ENCODE assay signal across 26 cellular contexts in the genomic region with DNA sequence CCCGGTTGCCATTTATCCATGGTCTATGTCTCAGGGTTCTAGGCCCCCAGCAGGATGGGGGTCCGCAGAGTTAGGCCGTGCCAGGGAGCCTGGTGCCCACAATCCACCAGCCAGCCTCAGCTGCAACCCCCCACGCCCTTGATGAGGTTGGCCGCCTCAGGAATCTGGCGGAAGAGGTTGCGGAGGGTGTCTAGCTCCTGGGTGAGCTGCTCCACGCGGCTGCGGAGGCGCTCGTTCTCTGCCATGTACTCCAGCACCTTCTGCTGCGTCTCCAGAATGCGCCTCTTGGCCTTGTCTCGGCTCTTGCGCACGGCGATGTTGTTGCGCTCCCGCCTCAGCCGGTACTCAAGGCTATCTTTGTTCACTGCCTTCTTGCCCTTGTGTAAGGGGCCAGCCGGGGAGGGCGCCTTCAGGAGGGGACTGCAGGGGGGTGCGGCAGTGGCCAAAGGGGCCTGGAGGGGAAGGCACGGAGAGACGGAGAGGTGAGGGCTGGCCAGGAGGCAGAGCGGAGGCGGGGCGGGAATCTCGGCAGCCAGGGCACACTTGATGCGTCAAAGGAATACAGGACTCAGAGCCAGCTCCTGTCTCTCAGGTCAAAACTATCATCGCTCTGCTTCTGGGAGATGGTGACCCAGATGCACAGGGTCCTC. TPM values are rescaled to one million over a fixed set of nuclear protein-coding genes. Genes with fewer than 3 reads are reported as not detected.
DNase-seq lines count a peak whose midpoint lies in the region; ATAC-seq and TF ChIP-seq lines count a peak whose summit lies in the region.
"Had no signal": no experiment of that assay in that cellular context is flagged by ENCODE, and none has a peak within 500 bp of the region (broad histone marks: within the 10 kb centered on the region; RNA-seq: fewer than 3 reads in every experiment).

No MANE protein-coding gene starts in this region.

- H3K4me1 Mint-ChIP-seq in natural killer cell treated with Interleukin-12 subunit alpha and Interleukin-12 subunit beta and Interleukin-15 and Interleukin-18, amount 100 ng/mL, for 72 hours (ENCODE audit: low read depth in 2 of 2) = peaks cover 12 to 15% of the 10 kb centered on the region in 2 donors
- H3K4me1 Mint-ChIP-seq in natural killer cell = peaks cover 10 to 11% of the 10 kb centered on the region in 2 donors
- peaks cover 15% of the 10 kb centered on the region for H3K4me1 Mint-ChIP-seq in activated T-helper 17 cell treated with anti-CD3 and anti-CD28 coated beads, Interleukin-2, amount 50 U/mL, for 72 hours
- peaks cover 29 to 76% (median 60%) of the 10 kb centered on the region in 4 donors for H3K4me1 Mint-ChIP-seq in naive thymus-derived CD8-positive, alpha-beta T cell

- POLR2A ChIA-PET in naive thymus-derived CD8-positive, alpha-beta T cell (lab: Charles Lee) = interaction anchor here (0.6 to 8.7 kb wide), 3 partner anchors 22 to 59 kb away, joined by 3 to 123 read pairs (median 4); a partner anchor contains a TSS

- peak; percentile 56 for DNase-seq in natural killer cell treated with Interleukin-12 subunit alpha and Interleukin-12 subunit beta and Interleukin-15 and Interleukin-18, amount 100 ng/mL, for 72 hours (ENCODE audit: low spot score)
- DNase-seq in natural killer cell = no peak
- DNase-seq in naive thymus-derived CD8-positive, alpha-beta T cell = no peak
- DNase-seq in AG08395 (ENCODE audit: low spot score) = no peak
- no peak for DNase-seq in GM13976 (ENCODE audit: low spot score)
- DNase-seq: activated CD4-positive, alpha-beta T cell treated with anti-CD3 and anti-CD28 coated beads for 36 hours; activated gamma-delta T cell; activated T-cell treated with anti-CD3 and anti-CD28 coated beads, Interleukin-2, amount 50 U/mL, for 1 hour; DMS153; effector memory CD4-positive, alpha-beta T cell; NCI-H1048; NCI-H1694; NCI-H748 treated with DMSO at 0.1 percent for 48 hours; T-helper 9 cell; testis had no signal

- ATAC-seq in natural killer cell treated with Interleukin-12 subunit alpha and Interleukin-12 subunit beta and Interleukin-15 and Interleukin-18, amount 100 ng/mL, for 72 hours = no peak
- ATAC-seq in natural killer cell (no peak), HG02571 (IDR thresholded peaks at IDR 0.05; ENCODE audit: unreplicated experiment) (no peak)
- ATAC-seq in activated T-helper 17 cell treated with anti-CD3 and anti-CD28 coated beads, Interleukin-2, amount 50 U/mL, for 72 hours (replicated peaks) = no peak
- no peak for ATAC-seq in naive thymus-derived CD8-positive, alpha-beta T cell
- ATAC-seq: activated CD4-positive, alpha-beta T cell treated with anti-CD3 and anti-CD28 coated beads for 36 hours; left lung had no signal

- no peaks in the 10 kb centered on the region for H3K36me3 Mint-ChIP-seq in natural killer cell treated with Interleukin-12 subunit alpha and Interleukin-12 subunit beta and Interleukin-15 and Interleukin-18, amount 100 ng/mL, for 72 hours
- H3K36me3 Mint-ChIP-seq in natural killer cell = no peaks in the 10 kb centered on the region
- no peaks in the 10 kb centered on the region for H3K36me3 Mint-ChIP-seq in activated T-helper 17 cell treated with anti-CD3 and anti-CD28 coated beads, Interleukin-2, amount 50 U/mL, for 72 hours (ENCODE audit: low read depth)
- H3K36me3 Mint-ChIP-seq in naive thymus-derived CD8-positive, alpha-beta T cell = no peaks in the 10 kb centered on the region

- intact Hi-C loops in natural killer cell (cut with micrococcal nuclease) = no loop called here

- no peak overlapping the region for H3K27ac Mint-ChIP-seq in natural killer cell treated with Interleukin-12 subunit alpha and Interleukin-12 subunit beta and Interleukin-15 and Interleukin-18, amount 100 ng/mL, for 72 hours
- no peak overlapping the region for H3K27ac Mint-ChIP-seq in natural killer cell
- H3K27ac Mint-ChIP-seq in activated T-helper 17 cell treated with anti-CD3 and anti-CD28 coated beads, Interleukin-2, amount 50 U/mL, for 72 hours = peak overlapping the region; percentile 58
- peak overlapping the region; percentile 94 to 99 (median 98) for H3K27ac Mint-ChIP-seq in naive thymus-derived CD8-positive, alpha-beta T cell
- H3K27ac Mint-ChIP-seq: activated CD4-positive, alpha-beta T cell treated with anti-CD3 and anti-CD28 coated beads for 36 hours; stimulated activated naive CD8-positive, alpha-beta T cell treated with anti-CD3 and anti-CD28 coated beads, Interleukin-15, Interleukin-2, amounts not matched to agents 100 ng/mL and 50 ng/mL, for 24 hours had no signal

- in situ Hi-C loops in GM13976 (cut with MboI; ENCODE audit: low sequenced_read_pairs, unreplicated experiment) = no loop called here

- H3K4me3 Mint-ChIP-seq in natural killer cell treated with Interleukin-12 subunit alpha and Interleukin-12 subunit beta and Interleukin-15 and Interleukin-18, amount 100 ng/mL, for 72 hours = no peak overlapping the region
- H3K4me3 Mint-ChIP-seq in natural killer cell = no peak overlapping the region
- H3K4me3 Mint-ChIP-seq in activated T-helper 17 cell treated with anti-CD3 and anti-CD28 coated beads, Interleukin-2, amount 50 U/mL, for 72 hours = no peak overlapping the region
- H3K4me3 Mint-ChIP-seq in naive thymus-derived CD8-positive, alpha-beta T cell = peak overlapping the region in 6 of 10 donors; percentile 6 to 78 (median 68)
- H3K4me3 Mint-ChIP-seq: activated CD4-positive, alpha-beta T cell treated with anti-CD3 and anti-CD28 coated beads for 36 hours; stimulated activated naive CD8-positive, alpha-beta T cell treated with anti-CD3 and anti-CD28 coated beads, Interleukin-15, Interleukin-2, amounts not matched to agents 100 ng/mL and 50 ng/mL, for 24 hours had no signal

- H3K27me3 Mint-ChIP-seq in natural killer cell treated with Interleukin-12 subunit alpha and Interleukin-12 subunit beta and Interleukin-15 and Interleukin-18, amount 100 ng/mL, for 72 hours = peaks cover 7 to 8% of the 10 kb centered on the region in 2 donors
- H3K27me3 Mint-ChIP-seq in natural killer cell (ENCODE audit: low read depth in 2 of 2) = peaks cover under 1 to 10% of the 10 kb centered on the region in 2 donors
- H3K27me3 Mint-ChIP-seq in activated T-helper 17 cell treated with anti-CD3 and anti-CD28 coated beads, Interleukin-2, amount 50 U/mL, for 72 hours = peaks cover 6% of the 10 kb centered on the region
- peaks cover 0 to 3% (median 0%) of the 10 kb centered on the region in 5 donors for H3K27me3 Mint-ChIP-seq in naive thymus-derived CD8-positive, alpha-beta T cell
- H3K27me3 Mint-ChIP-seq: activated CD4-positive, alpha-beta T cell treated with anti-CD3 and anti-CD28 coated beads for 36 hours; stimulated activated naive CD8-positive, alpha-beta T cell treated with anti-CD3 and anti-CD28 coated beads, Interleukin-15, Interleukin-2, amounts not matched to agents 100 ng/mL and 50 ng/mL, for 24 hours had no signal

- TF ChIP-seq CTCF in natural killer cell (IDR thresholded peaks at IDR 0.05) (no peak), GM13976 (IDR thresholded peaks at IDR 0.05; ENCODE audit: borderline replicate concordance, control extremely low read depth, extremely low read depth, insufficient read depth, missing control alignments) (no peak)

- H3K9me3 Mint-ChIP-seq in natural killer cell treated with Interleukin-12 subunit alpha and Interleukin-12 subunit beta and Interleukin-15 and Interleukin-18, amount 100 ng/mL, for 72 hours = no peaks in the 10 kb centered on the region
- H3K9me3 Mint-ChIP-seq in natural killer cell = no peaks in the 10 kb centered on the region
- no peaks in the 10 kb centered on the region for H3K9me3 Mint-ChIP-seq in activated T-helper 17 cell treated with anti-CD3 and anti-CD28 coated beads, Interleukin-2, amount 50 U/mL, for 72 hours
- H3K9me3 Mint-ChIP-seq in naive thymus-derived CD8-positive, alpha-beta T cell = no peaks in the 10 kb centered on the region
- H3K9me3 Mint-ChIP-seq: stimulated activated naive CD8-positive, alpha-beta T cell treated with anti-CD3 and anti-CD28 coated beads, Interleukin-15, Interleukin-2, amounts not matched to agents 100 ng/mL and 50 ng/mL, for 24 hours had no signal

RNA-seq across cellular contexts. Expression of a gene that starts 1.6 kb away (rescaled TPM):
- not detected for total RNA-seq in natural killer cell treated with Interleukin-12 subunit alpha and Interleukin-12 subunit beta and Interleukin-15 and Interleukin-18, amount 100 ng/mL, for 72 hours
- total RNA-seq in natural killer cell = not detected
- not detected for total RNA-seq in activated T-helper 17 cell treated with anti-CD3 and anti-CD28 coated beads, Interleukin-2, amount 50 U/mL, for 72 hours
- total RNA-seq in naive thymus-derived CD8-positive, alpha-beta T cell = 1 to 10 TPM; 1.5 to 1.8 TPM
- 1 to 10 TPM in 2 of 3 donors, under 1 TPM in 1; 0.66 to 2.4 (median 1.6) TPM for polyA plus RNA-seq in naive thymus-derived CD8-positive, alpha-beta T cell
- total RNA-seq: A673, astrocyte, cardiac muscle cell, epithelial cell of proximal tubule, osteoblast, urinary bladder had no signal
- polyA plus RNA-seq: cardiac muscle cell had no signal

RNA-seq across cellular contexts. Expression of a gene that starts 12.7 kb away (rescaled TPM):
- total RNA-seq in natural killer cell treated with Interleukin-12 subunit alpha and Interleukin-12 subunit beta and Interleukin-15 and Interleukin-18, amount 100 ng/mL, for 72 hours = not detected
- total RNA-seq in natural killer cell = not detected
- not detected for total RNA-seq in activated T-helper 17 cell treated with anti-CD3 and anti-CD28 coated beads, Interleukin-2, amount 50 U/mL, for 72 hours
- total RNA-seq in naive thymus-derived CD8-positive, alpha-beta T cell = not detected
- polyA plus RNA-seq in naive thymus-derived CD8-positive, alpha-beta T cell = not detected
- total RNA-seq: A673; activated CD4-positive, alpha-beta T cell treated with anti-CD3 and anti-CD28 coated beads for 36 hours; activated CD8-positive, alpha-beta memory T cell treated with anti-CD3 and anti-CD28 coated beads for 36 hours; astrocyte; epithelial cell of proximal tubule; left lung; osteoblast; testis; urinary bladder had no signal
- polyA plus RNA-seq: cardiac muscle cell, urinary bladder had no signal

RNA-seq across cellular contexts. Expression of a gene that starts 22.2 kb away (rescaled TPM):
- total RNA-seq in natural killer cell treated with Interleukin-12 subunit alpha and Interleukin-12 subunit beta and Interleukin-15 and Interleukin-18, amount 100 ng/mL, for 72 hours = 10 to 100 TPM; 41.2 to 55.2 TPM
- total RNA-seq in natural killer cell = 10 to 100 TPM; 10.6 to 19.0 (median 14.7) TPM
- 10 to 100 TPM; 40.3 to 53.4 TPM for total RNA-seq in activated T-helper 17 cell treated with anti-CD3 and anti-CD28 coated beads, Interleukin-2, amount 50 U/mL, for 72 hours
- total RNA-seq in naive thymus-derived CD8-positive, alpha-beta T cell = 10 to 100 TPM; 39.4 to 49.0 TPM
- 100 to 1,000 TPM in 1 of 3 donors, 10 to 100 TPM in 2; 62.7 to 122 (median 78.5) TPM for polyA plus RNA-seq in naive thymus-derived CD8-positive, alpha-beta T cell

RNA-seq across cellular contexts. Expression of a gene that starts 22.6 kb away (rescaled TPM):
- 100 to 1,000 TPM; 186 to 250 TPM for total RNA-seq in natural killer cell treated with Interleukin-12 subunit alpha and Interleukin-12 subunit beta and Interleukin-15 and Interleukin-18, amount 100 ng/mL, for 72 hours
- 100 to 1,000 TPM; 321 to 395 (median 347) TPM for total RNA-seq in natural killer cell
- 100 to 1,000 TPM; 187 to 214 TPM for total RNA-seq in activated T-helper 17 cell treated with anti-CD3 and anti-CD28 coated beads, Interleukin-2, amount 50 U/mL, for 72 hours
- 100 to 1,000 TPM; 311 to 322 TPM for total RNA-seq in naive thymus-derived CD8-positive, alpha-beta T cell
- polyA plus RNA-seq in naive thymus-derived CD8-positive, alpha-beta T cell = 10 to 100 TPM in 1 of 3 donors, 1 to 10 TPM in 2; 6.3 to 14.1 (median 8.6) TPM

Comparison
In these comparisons a context has a peak if more than half of its experiments do, and no peak if none do; other contexts are left out.
1. H3K27ac Mint-ChIP-seq: peak in activated T-helper 17 cell treated with anti-CD3 and anti-CD28 coated beads, Interleukin-2, amount 50 U/mL, for 72 hours (single experiment) and naive thymus-derived CD8-positive, alpha-beta T cell (10 of 10); none in natural killer cell treated with Interleukin-12 subunit alpha and Interleukin-12 subunit beta and Interleukin-15 and Interleukin-18, amount 100 ng/mL, for 72 hours (0 of 2) and natural killer cell (0 of 2).
2. H3K4me3 Mint-ChIP-seq: peak in naive thymus-derived CD8-positive, alpha-beta T cell (6 of 10); none in natural killer cell treated with Interleukin-12 subunit alpha and Interleukin-12 subunit beta and Interleukin-15 and Interleukin-18, amount 100 ng/mL, for 72 hours (single experiment), natural killer cell (single experiment) and activated T-helper 17 cell treated with anti-CD3 and anti-CD28 coated beads, Interleukin-2, amount 50 U/mL, for 72 hours (single experiment).